ENCODE assay signal across 1 cellular context in genomic region chr19:18379803-18380747, GRCh38.
A peak's percentile ranks its signal among the peaks of the same experiment; 100 is the strongest.
TF ChIP-seq lines count a peak whose summit lies in the region.

No MANE protein-coding gene starts in this region.

TF ChIP-seq in HepG2, 621 proteins besides CTCF, POLR2A, EP300 and RAD21 (continued from another document and continues in another):
- TF ChIP-seq PREB (CRISPR knock-in tag; IDR thresholded peaks at IDR 0.05) (no peak), ZSCAN9 (CRISPR knock-in tag; IDR thresholded peaks at IDR 0.05; ENCODE audit: borderline replicate concordance) (0 out of 2 replicates have a peak, but pooled peaks have one; percentile 86), ZBTB2 (CRISPR knock-in tag; IDR thresholded peaks at IDR 0.05; ENCODE audit: low read depth) (peak; percentile 53), AFF4 (CRISPR knock-in tag; IDR thresholded peaks at IDR 0.05) (no peak), NFE2L1 (CRISPR knock-in tag; IDR thresholded peaks at IDR 0.05; ENCODE audit: borderline replicate concordance) (peak; percentile 90; the same call in 1 of the 2 replicates), E2F1 (CRISPR knock-in tag; IDR thresholded peaks at IDR 0.05) (no peak), CREM (IDR thresholded peaks at IDR 0.05) (peak; percentile 95), CREM (CRISPR knock-in tag; IDR thresholded peaks at IDR 0.05) (no peak), FLYWCH1 (CRISPR knock-in tag; IDR thresholded peaks at IDR 0.05) (no peak), ZNF180 (CRISPR knock-in tag; IDR thresholded peaks at IDR 0.05; ENCODE audit: borderline replicate concordance, low read depth) (no peak), ETV6 (CRISPR knock-in tag; conservative IDR thresholded peaks at IDR 0.05) (no peak), ZNF569 (CRISPR knock-in tag; IDR thresholded peaks at IDR 0.05; ENCODE audit: borderline replicate concordance) (peak; percentile 89; the same call in 1 of the 2 replicates), TFAP4 (IDR thresholded peaks at IDR 0.05; ENCODE audit: borderline replicate concordance, low read depth) (peak; percentile 91), MXI1 (IDR thresholded peaks at IDR 0.05; ENCODE audit: borderline replicate concordance, low read depth, low read length) (peak; percentile 64; the same call in 2 of the 3 replicates), ZNF720 (CRISPR knock-in tag; IDR thresholded peaks at IDR 0.05) (no peak), NRL (CRISPR knock-in tag; IDR thresholded peaks at IDR 0.05; ENCODE audit: borderline replicate concordance) (no peak), ZNF281 (CRISPR knock-in tag; IDR thresholded peaks at IDR 0.05; ENCODE audit: borderline replicate concordance) (peak; percentile 70; the same call in 1 of the 2 replicates), ISL2 (CRISPR knock-in tag; IDR thresholded peaks at IDR 0.05) (peak; percentile 97), DMAP1 (CRISPR knock-in tag; IDR thresholded peaks at IDR 0.05) (peak; percentile 72; the same call in 1 of the 2 replicates), ZNF460 (CRISPR knock-in tag; IDR thresholded peaks at IDR 0.05; ENCODE audit: borderline replicate concordance) (peak; percentile 64; the same call in 1 of the 2 replicates), ZNF768 (CRISPR knock-in tag; IDR thresholded peaks at IDR 0.05) (0 out of 2 replicates have a peak, but pooled peaks have one; percentile 28), ZKSCAN1 (IDR thresholded peaks at IDR 0.05; ENCODE audit: low read length) (0 out of 2 replicates have a peak, but pooled peaks have one; percentile 16), ZBTB7A (CRISPR knock-in tag; IDR thresholded peaks at IDR 0.05) (peak; percentile 86; the same call in 1 of the 2 replicates), PCBP2 (optimal IDR thresholded peaks at IDR 0.05; ENCODE audit: low read depth, low read length, poor library complexity, severe bottlenecking) (no peak), ZNF136 (CRISPR knock-in tag; IDR thresholded peaks at IDR 0.05; ENCODE audit: low read depth) (peak; percentile 95), HES4 (CRISPR knock-in tag; IDR thresholded peaks at IDR 0.05; ENCODE audit: borderline replicate concordance) (no peak; the same call in 1 of the 2 replicates), ATF7 (IDR thresholded peaks at IDR 0.05) (peak; percentile 90), ATF7 (CRISPR knock-in tag; IDR thresholded peaks at IDR 0.05) (peak; percentile 100), TRAFD1 (CRISPR knock-in tag; IDR thresholded peaks at IDR 0.05; ENCODE audit: borderline replicate concordance) (peak; percentile 21; the same call in 1 of the 2 replicates), HMG20B (CRISPR knock-in tag; conservative IDR thresholded peaks at IDR 0.05) (peak; percentile 85), HOXA3 (CRISPR knock-in tag; IDR thresholded peaks at IDR 0.05) (peak; percentile 99), SATB2 (CRISPR knock-in tag; IDR thresholded peaks at IDR 0.05) (no peak), FOXP4 (CRISPR knock-in tag; IDR thresholded peaks at IDR 0.05) (peak; percentile 100), ERF (CRISPR knock-in tag; IDR thresholded peaks at IDR 0.05) (peak; percentile 95), NR1H2 (CRISPR knock-in tag; IDR thresholded peaks at IDR 0.05; ENCODE audit: borderline replicate concordance, low read depth) (peak; percentile 85; the same call in 1 of the 2 replicates), ZSCAN5A (CRISPR knock-in tag; IDR thresholded peaks at IDR 0.05; ENCODE audit: borderline replicate concordance) (peak; percentile 92; the same call in 1 of the 2 replicates), ZNF607 (CRISPR knock-in tag; IDR thresholded peaks at IDR 0.05; ENCODE audit: borderline replicate concordance) (peak; percentile 77), ZFP1 (CRISPR knock-in tag; IDR thresholded peaks at IDR 0.05) (peak; percentile 86), MYNN (CRISPR knock-in tag; IDR thresholded peaks at IDR 0.05; ENCODE audit: low read depth) (0 out of 2 replicates have a peak, but pooled peaks have one; percentile 12)
- TF ChIP-seq, protein P1, sequence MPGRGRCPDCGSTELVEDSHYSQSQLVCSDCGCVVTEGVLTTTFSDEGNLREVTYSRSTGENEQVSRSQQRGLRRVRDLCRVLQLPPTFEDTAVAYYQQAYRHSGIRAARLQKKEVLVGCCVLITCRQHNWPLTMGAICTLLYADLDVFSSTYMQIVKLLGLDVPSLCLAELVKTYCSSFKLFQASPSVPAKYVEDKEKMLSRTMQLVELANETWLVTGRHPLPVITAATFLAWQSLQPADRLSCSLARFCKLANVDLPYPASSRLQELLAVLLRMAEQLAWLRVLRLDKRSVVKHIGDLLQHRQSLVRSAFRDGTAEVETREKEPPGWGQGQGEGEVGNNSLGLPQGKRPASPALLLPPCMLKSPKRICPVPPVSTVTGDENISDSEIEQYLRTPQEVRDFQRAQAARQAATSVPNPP (CRISPR knock-in tag; IDR thresholded peaks at IDR 0.05): no peak; the same call in 1 of the 2 replicates
- TF ChIP-seq, protein P2, sequence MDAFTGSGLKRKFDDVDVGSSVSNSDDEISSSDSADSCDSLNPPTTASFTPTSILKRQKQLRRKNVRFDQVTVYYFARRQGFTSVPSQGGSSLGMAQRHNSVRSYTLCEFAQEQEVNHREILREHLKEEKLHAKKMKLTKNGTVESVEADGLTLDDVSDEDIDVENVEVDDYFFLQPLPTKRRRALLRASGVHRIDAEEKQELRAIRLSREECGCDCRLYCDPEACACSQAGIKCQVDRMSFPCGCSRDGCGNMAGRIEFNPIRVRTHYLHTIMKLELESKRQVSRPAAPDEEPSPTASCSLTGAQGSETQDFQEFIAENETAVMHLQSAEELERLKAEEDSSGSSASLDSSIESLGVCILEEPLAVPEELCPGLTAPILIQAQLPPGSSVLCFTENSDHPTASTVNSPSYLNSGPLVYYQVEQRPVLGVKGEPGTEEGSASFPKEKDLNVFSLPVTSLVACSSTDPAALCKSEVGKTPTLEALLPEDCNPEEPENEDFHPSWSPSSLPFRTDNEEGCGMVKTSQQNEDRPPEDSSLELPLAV (CRISPR knock-in tag; conservative IDR thresholded peaks at IDR 0.05; ENCODE audit: low read depth): no peak
